8 cellular contexts compared by ENCODE assay signal in the genomic region with DNA sequence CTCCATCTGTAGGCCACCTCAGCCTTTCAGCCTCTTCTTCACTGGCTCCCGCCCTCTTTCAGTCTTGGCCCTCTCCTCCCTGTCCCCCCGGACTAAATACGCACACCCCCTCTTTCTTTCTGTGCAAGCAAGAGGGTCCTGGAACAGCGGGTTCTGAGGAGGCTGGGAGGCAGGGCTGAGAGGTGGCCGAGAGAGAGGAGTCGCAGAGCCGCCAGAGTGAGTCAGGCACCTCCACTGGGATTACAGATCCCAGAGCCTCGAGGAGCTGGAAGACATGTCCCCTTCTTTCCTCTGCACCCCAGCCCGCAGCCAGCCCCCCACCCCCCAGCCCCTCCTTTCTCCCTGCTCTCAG. TPM values are rescaled to one million over a fixed set of nuclear protein-coding genes. Genes with fewer than 3 reads are reported as not detected.
DNase-seq lines count a peak whose midpoint lies in the region; ATAC-seq, FAIRE-seq and TF ChIP-seq lines count a peak whose summit lies in the region.

TSS of gene CCDC136 (plus strand) at position 1 of the 352 bp plus-strand sequence. CDS start 444 bp downstream, outside the sequence.

- no peaks in the 10 kb centered on the region for H3K9me3 ChIP-seq in cardiac muscle cell (ENCODE audit: low read depth)
- H3K9me3 ChIP-seq in astrocyte (ENCODE audit: insufficient read depth, low read depth, low read length) = no peaks in the 10 kb centered on the region
- no peaks in the 10 kb centered on the region for H3K9me3 ChIP-seq in thymus (ENCODE audit: control insufficient read depth)

- no peak within 1 kb of the TSS for H3K27ac Mint-ChIP-seq in astrocyte (ENCODE audit: unreplicated experiment)

- H3K36me3 ChIP-seq in cardiac muscle cell (no peaks in the 10 kb centered on the region), astrocyte (ENCODE audit: insufficient read depth, low read length) (no peaks in the 10 kb centered on the region), thymus (ENCODE audit: control insufficient read depth, insufficient read depth) (no peaks in the 10 kb centered on the region)

- no peak for ATAC-seq in Right ventricle myocardium superior (ENCODE audit: poor library complexity)
- no peak for ATAC-seq in HG02588 (IDR thresholded peaks at IDR 0.05; ENCODE audit: unreplicated experiment)

- H3K27me3 ChIP-seq in cardiac muscle cell (no peaks in the 10 kb centered on the region), astrocyte (ENCODE audit: insufficient read depth, low read length) (peaks cover 4% of the 10 kb centered on the region), thymus (ENCODE audit: control insufficient read depth, insufficient read depth) (no peaks in the 10 kb centered on the region)

- no peak for TF ChIP-seq CTCF in cardiac muscle cell (IDR thresholded peaks at IDR 0.05; ENCODE audit: low read depth, low read length)
- TF ChIP-seq CTCF in astrocyte (IDR thresholded peaks at IDR 0.05; ENCODE audit: insufficient read depth, low read depth, low read length) = no peak

- peaks cover 9% of the 10 kb centered on the region for H3K27me3 Mint-ChIP-seq in astrocyte (ENCODE audit: low read depth, unreplicated experiment)

- H3K9ac ChIP-seq in astrocyte (ENCODE audit: low read length) = peak within 1 kb of the TSS; percentile 74

- no peaks in the 10 kb centered on the region for H3K4me1 ChIP-seq in cardiac muscle cell (ENCODE audit: low read depth)
- peaks cover 12% of the 10 kb centered on the region for H3K4me1 ChIP-seq in astrocyte (ENCODE audit: insufficient read depth, low read length)
- H3K4me1 ChIP-seq in thymus (ENCODE audit: control insufficient read depth, insufficient read depth, low read length) = peaks cover 10% of the 10 kb centered on the region

- H3K9me3 Mint-ChIP-seq in astrocyte (ENCODE audit: unreplicated experiment) = no peaks in the 10 kb centered on the region

- H3K36me3 Mint-ChIP-seq in astrocyte (ENCODE audit: low read depth, unreplicated experiment) = peaks cover 14% of the 10 kb centered on the region

- no peak for FAIRE-seq in astrocyte (lab: Jason Lieb, UNC)

- peak within 1 kb of the TSS; percentile 96 for H3K4me2 ChIP-seq in astrocyte (ENCODE audit: low read length)

- peak within 1 kb of the TSS; percentile 86 for H3K4me3 Mint-ChIP-seq in astrocyte (ENCODE audit: unreplicated experiment)

- intact Hi-C loops in Right ventricle myocardium superior (cut with DNase I) = loop anchor here (5.0 kb wide), 1 partner anchor 40 kb away; the partner anchor contains the start of gene FLNC

- no peaks in the 10 kb centered on the region for H3K79me2 ChIP-seq in astrocyte (ENCODE audit: insufficient read depth, low read length)

- WGBS in thymus = 65% methylated on average over 9 of the region's 9 CpGs

- H2AFZ ChIP-seq in astrocyte (ENCODE audit: low read depth, low read length) = peak within 1 kb of the TSS; percentile 96

- peaks cover 14% of the 10 kb centered on the region for H3K4me1 Mint-ChIP-seq in astrocyte (ENCODE audit: low read depth, unreplicated experiment)

- H3K4me3 ChIP-seq in cardiac muscle cell (peak within 1 kb of the TSS; percentile 43), astrocyte (ENCODE audit: insufficient read depth, low read depth, low read length) (peak within 1 kb of the TSS; percentile 69), thymus (ENCODE audit: low read length) (peak within 1 kb of the TSS; percentile 77)

- H4K20me1 ChIP-seq in astrocyte (ENCODE audit: insufficient read depth, low read length) = no peaks in the 10 kb centered on the region

- no peak for DNase-seq in cardiac muscle cell (ENCODE audit: low read depth in 1 of 2, low spot score in 1 of 2)
- no peak for DNase-seq in Right ventricle myocardium superior
- no peak for DNase-seq in astrocyte (ENCODE audit: low read depth)
- peak; percentile 13 for DNase-seq in kidney glomerular epithelial cell (lab: John Stamatoyannopoulos, UW)
- DNase-seq in NCI-H446 treated with DMSO at 0.1 percent for 48 hours (lab: John Stamatoyannopoulos, UW) = no peak
- DNase-seq in H4 (ENCODE audit: low spot score) = no peak

- H3K27ac ChIP-seq in cardiac muscle cell (no peak within 1 kb of the TSS), astrocyte (ENCODE audit: low read depth, low read length) (no peak within 1 kb of the TSS), thymus (ENCODE audit: low read depth) (peak within 1 kb of the TSS; percentile 64)

RNA-seq across cellular contexts. Expression of gene CCDC136, which starts in this region (rescaled TPM):
- 12.6 and 26.4 TPM in 2 replicates for total RNA-seq in cardiac muscle cell
- 10.7 and 14.9 TPM in 2 replicates for polyA plus RNA-seq in cardiac muscle cell
- 5.2 TPM for total RNA-seq in Right ventricle myocardium superior
- total RNA-seq in astrocyte = 14.4 and 14.9 TPM in 2 replicates
- 13.7 TPM for polyA plus RNA-seq in thymus
- 5.0 and 5.2 TPM in 2 replicates for total RNA-seq in H4 (2014; rRNA removed; shearing (Covaris generic))
